Comparison of ENCODE assay signal across 22 cellular contexts in the genomic region with DNA sequence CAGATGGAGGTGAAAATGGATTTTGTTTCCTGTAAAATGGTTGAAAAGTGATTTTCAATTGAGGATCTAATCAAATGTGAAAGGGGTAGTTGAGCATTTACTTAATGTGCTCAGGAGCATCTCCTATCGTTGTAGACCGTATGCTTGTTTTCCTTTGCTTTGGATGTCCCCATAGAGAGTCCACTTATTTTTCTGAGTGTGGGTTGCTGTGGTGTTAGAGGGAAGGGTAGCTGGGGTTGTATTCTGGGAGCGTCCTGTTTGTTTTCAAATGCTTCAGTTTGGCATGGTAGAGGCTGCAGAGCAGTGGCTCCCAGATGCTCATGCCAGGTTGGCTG.
"Had no signal": no experiment of that assay in that cellular context is flagged by ENCODE, and none has a peak within 500 bp of the region (broad histone marks: within the 10 kb centered on the region; RNA-seq: fewer than 3 reads in every experiment).

No MANE protein-coding gene starts in this region.

- ATAC-seq: activated CD4-positive, alpha-beta T cell treated with anti-CD3 and anti-CD28 coated beads for 36 hours; activated T-cell treated with anti-CD3 and anti-CD28 coated beads, Interleukin-2, amount 50 U/mL, for 72 hours; PC-3; T-cell had no signal

- H3K36me3 ChIP-seq: brain microvascular endothelial cell had no signal

- DNase-seq: activated CD4-positive, alpha-beta memory T cell treated with anti-CD3 and anti-CD28 coated beads, Interleukin-2, amount 10 ng/mL, durations not matched to agents 7 days and 5 days; activated CD4-positive, alpha-beta T cell treated with anti-CD3 and anti-CD28 coated beads for 36 hours; activated CD4-positive, alpha-beta T cell treated with anti-CD3 and anti-CD28 coated beads, Interleukin-2, amount 50 U/mL, for 1 hour; activated gamma-delta T cell treated with Interleukin-2 at 50 U/mL for 16 hours; activated naive CD4-positive, alpha-beta T cell treated with anti-CD3 and anti-CD28 coated beads, Interleukin-2, amount 10 ng/mL, durations not matched to agents 7 days and 5 days; activated naive CD8-positive, alpha-beta T cell treated with anti-CD3 and anti-CD28 coated beads for 36 hours; activated T-cell treated with anti-CD3 and anti-CD28 coated beads, Interleukin-2, amount 50 U/mL, for 72 hours; brain microvascular endothelial cell; cerebellar nuclear complex; NCI-H1105 treated with DMSO at 0.1 percent for 48 hours; NCI-H1436 treated with DMSO at 0.1 percent for 48 hours; NCI-H1930; NCI-H2171; NCI-H345; NCI-H510A treated with DMSO at 0.1 percent for 48 hours; NCI-H774; PC-3; SHP77 treated with DMSO at 0.1 percent for 48 hours; T-cell had no signal

- H3K27ac ChIP-seq: brain microvascular endothelial cell, VCaP had no signal

- H3K27me3 ChIP-seq: brain microvascular endothelial cell had no signal

- FAIRE-seq: colon, RCC 7860 had no signal
